ENCODE assay signal across 8 cellular contexts in the genomic region with DNA sequence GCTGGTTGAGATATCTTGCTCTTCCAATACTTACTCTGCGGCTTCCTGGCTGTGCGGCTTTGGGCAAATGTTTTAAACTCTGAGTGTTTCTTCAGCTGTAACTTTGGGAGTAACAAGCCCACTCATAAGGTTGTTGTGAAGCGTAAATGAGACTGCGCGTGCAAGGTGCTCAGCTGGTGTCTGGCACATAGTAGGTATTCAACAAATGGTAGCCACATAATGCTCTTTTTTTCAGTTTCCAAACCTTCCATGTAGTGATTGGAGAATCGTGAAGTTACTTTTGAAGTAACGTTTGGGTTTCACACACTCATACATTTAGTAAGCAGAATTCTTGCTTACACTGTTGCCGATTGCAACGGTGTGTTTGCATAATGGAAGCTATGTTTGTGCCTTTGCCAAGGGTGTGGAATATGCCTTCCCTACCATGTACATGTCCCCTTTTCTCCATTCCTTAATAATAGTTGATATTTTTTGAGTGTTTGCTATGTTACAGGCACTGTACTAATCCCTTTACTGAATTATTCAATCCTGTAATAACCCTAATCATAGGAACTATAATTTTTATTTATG. TPM values are rescaled to one million over a fixed set of nuclear protein-coding genes. Genes with fewer than 3 reads are reported as not detected.
DNase-seq lines count a peak whose midpoint lies in the region; ATAC-seq and TF ChIP-seq lines count a peak whose summit lies in the region.

No MANE protein-coding gene starts in this region.

- H4K20me1 ChIP-seq in Karpas-422 (ENCODE audit: insufficient read depth, low read depth, low read length) = no peaks in the 10 kb centered on the region

- H3K4me3 Mint-ChIP-seq in naive B cell = peak overlapping the region; percentile 89 to 98 (median 92)

- DNase-seq in BE2C (no peak), Karpas-422 (no peak), coronary artery (ENCODE audit: low spot score) (no peak), naive B cell (no peak), RPMI8226 (no peak)
- DNase-seq in activated CD4-positive, CD25-positive, alpha-beta regulatory T cell (lab: John Stamatoyannopoulos, UW) = no peak

- H3K27ac ChIP-seq in Karpas-422 (ENCODE audit: low read length) = no peak overlapping the region
- peak overlapping the region; percentile 89 to 90 for H3K27ac ChIP-seq in coronary artery

- H3K9me3 ChIP-seq in BE2C = no peaks in the 10 kb centered on the region
- H3K9me3 ChIP-seq in Karpas-422 (ENCODE audit: low read length) = no peaks in the 10 kb centered on the region

- H3K36me3 Mint-ChIP-seq in naive B cell = no peaks in the 10 kb centered on the region

- peaks cover 3% of the 10 kb centered on the region for H3K27me3 ChIP-seq in BE2C
- no peaks in the 10 kb centered on the region for H3K27me3 ChIP-seq in Karpas-422 (ENCODE audit: low read length)

- H3K9ac ChIP-seq in Karpas-422 (ENCODE audit: low read length) = peak overlapping the region; percentile 78

- no peak for TF ChIP-seq CTCF in BE2C (IDR thresholded peaks at IDR 0.05; ENCODE audit: low read depth, low read length)
- TF ChIP-seq CTCF in coronary artery (IDR thresholded peaks at IDR 0.05) = no peak

- H3K36me3 ChIP-seq in BE2C = no peaks in the 10 kb centered on the region
- no peaks in the 10 kb centered on the region for H3K36me3 ChIP-seq in Karpas-422 (ENCODE audit: insufficient read depth, low read length)

- H3K4me1 ChIP-seq in BE2C (no peaks in the 10 kb centered on the region), Karpas-422 (ENCODE audit: low read length) (peaks cover 22% of the 10 kb centered on the region)

- ATAC-seq in naive B cell (ENCODE audit: low read depth in 2 of 2) (no peak), GM19463 (IDR thresholded peaks at IDR 0.05; ENCODE audit: unreplicated experiment) (no peak), GM18870 (IDR thresholded peaks at IDR 0.05; ENCODE audit: unreplicated experiment) (no peak)

- peak overlapping the region; percentile 91 for H2AFZ ChIP-seq in Karpas-422 (ENCODE audit: low read length)

- peaks cover 35 to 43% (median 36%) of the 10 kb centered on the region in 3 donors for H3K4me1 Mint-ChIP-seq in naive B cell

- no peaks in the 10 kb centered on the region for H3K9me2 ChIP-seq in Karpas-422 (replicated peaks; ENCODE audit: insufficient read depth, low read length)

- H3K27ac Mint-ChIP-seq in naive B cell = peak overlapping the region; percentile 93 to 97 (median 96)

- H3K27me3 Mint-ChIP-seq in naive B cell = peaks cover 0 to 3% (median 0%) of the 10 kb centered on the region in 3 donors

- H3K4me3 ChIP-seq in BE2C (ENCODE audit: low read depth, low read length) (peak overlapping the region; percentile 76), Karpas-422 (ENCODE audit: low read length) (peak overlapping the region; percentile 83), coronary artery (peak overlapping the region; percentile 83)

- H3K9me3 Mint-ChIP-seq in naive B cell = peaks cover 0 to 2% (median 0%) of the 10 kb centered on the region in 7 donors

- peak overlapping the region; percentile 91 for H3K4me2 ChIP-seq in Karpas-422 (ENCODE audit: low read depth, low read length, poor library complexity, severe bottlenecking)

- peaks cover 7% of the 10 kb centered on the region for H3K79me2 ChIP-seq in Karpas-422 (ENCODE audit: low read length)

RNA-seq across cellular contexts. Expression of a gene that starts 0.8 kb away (rescaled TPM):
- 11.5 TPM for polyA plus RNA-seq in BE2C (2012; ENCODE audit: insufficient read depth, insufficient read length, low read depth)
- total RNA-seq in Karpas-422 (2014; rRNA removed; shearing (Covaris generic); ENCODE audit: low replicate concordance) = 2.2 and 4.0 TPM in 2 replicates
- 10 to 100 TPM in 2 of 6 donors, 1 to 10 TPM in 4; 3.9 to 11.7 (median 8.7) TPM for polyA plus RNA-seq in naive B cell (ENCODE audit: low read depth in 6 of 6)
